In genomic region chr4:1192091-1192492, GRCh38 we compare ENCODE assay signal across 7 cellular contexts. TPM values are rescaled to one million over a fixed set of nuclear protein-coding genes. Genes with fewer than 3 reads are reported as not detected.
DNase-seq lines count a peak whose midpoint lies in the region; ATAC-seq and TF ChIP-seq lines count a peak whose summit lies in the region.

No MANE protein-coding gene starts in this region.

- no peak overlapping the region for H3K4me3 Mint-ChIP-seq in progenitor cell of endocrine pancreas (ENCODE audit: low read depth)

- H3K9me3 Mint-ChIP-seq in progenitor cell of endocrine pancreas (ENCODE audit: low read depth): peaks cover 3% of the 10 kb centered on the region

- intact Hi-C loops in lower leg skin (cut with DNase I; ENCODE audit: low total_unique reads): no loop called here

- DNase-seq in NCI-H1694 treated with DMSO at 0.1 percent for 48 hours (lab: John Stamatoyannopoulos, UW) (peak; percentile 44), lower leg skin (ENCODE audit: low spot score in 2 of 2) (peak; percentile 89 to 96), upper lobe of left lung (peak; percentile 32 to 77), progenitor cell of endocrine pancreas (ENCODE audit: low spot score, unreplicated experiment) (no peak)
- no peak for DNase-seq in activated effector memory CD4-positive, alpha-beta T cell treated with anti-CD3 and anti-CD28 coated beads, Interleukin-2, amount 50 U/mL, for 16 hours

- peaks cover 0 to 6% (median 1%) of the 10 kb centered on the region in 4 donors for H3K36me3 ChIP-seq in upper lobe of left lung

- H3K4me3 ChIP-seq in lower leg skin (ENCODE audit: low read depth, poor library complexity, severe bottlenecking): no peak overlapping the region
- H3K4me3 ChIP-seq in upper lobe of left lung: no peak overlapping the region

- H3K4me1 ChIP-seq in upper lobe of left lung: peaks cover 25 to 38% (median 31%) of the 10 kb centered on the region in 4 donors

- peak overlapping the region; percentile 65 for H3K27ac ChIP-seq in cingulate gyrus (ENCODE audit: low read depth, low read length)
- H3K27ac ChIP-seq in upper lobe of left lung: peak overlapping the region; percentile 63 to 88 (median 75)

- H3K9me3 ChIP-seq in upper lobe of left lung: no peaks in the 10 kb centered on the region

- H3K4me1 Mint-ChIP-seq in progenitor cell of endocrine pancreas (ENCODE audit: low read depth): no peaks in the 10 kb centered on the region

- no peak for TF ChIP-seq EP300 in upper lobe of left lung (IDR thresholded peaks at IDR 0.05)

- H3K36me3 Mint-ChIP-seq in progenitor cell of endocrine pancreas (ENCODE audit: insufficient read depth): no peaks in the 10 kb centered on the region

- no peaks in the 10 kb centered on the region for H3K27me3 ChIP-seq in upper lobe of left lung

- peaks cover 12% of the 10 kb centered on the region for H3K27me3 Mint-ChIP-seq in progenitor cell of endocrine pancreas

- ATAC-seq in upper lobe of left lung (ENCODE audit: low FRiP score in 2 of 2): peak; percentile 91
- no peak for ATAC-seq in GM18520 (IDR thresholded peaks at IDR 0.05; ENCODE audit: unreplicated experiment)

- WGBS in lower leg skin, 2 donors: 19 to 21% methylated on average over 4 of the region's 4 CpGs
- WGBS in upper lobe of left lung, 2 donors: 61 to 63% methylated on average over 1 to 4 of the region's 4 CpGs

- TF ChIP-seq CTCF in lower leg skin (IDR thresholded peaks at IDR 0.05): no peak
- no peak for TF ChIP-seq CTCF in upper lobe of left lung (IDR thresholded peaks at IDR 0.05)
- TF ChIP-seq CTCF in progenitor cell of endocrine pancreas (IDR thresholded peaks at IDR 0.05; ENCODE audit: unreplicated experiment): no peak

- H3K27ac Mint-ChIP-seq in progenitor cell of endocrine pancreas: no peak overlapping the region

- TF ChIP-seq POLR2A in lower leg skin (IDR thresholded peaks at IDR 0.05): no peak
- TF ChIP-seq POLR2A in upper lobe of left lung (IDR thresholded peaks at IDR 0.05): no peak

RNA-seq across cellular contexts. Expression of gene SPON2, which starts 19.7 kb away (rescaled TPM):
- total RNA-seq in lower leg skin: 10 to 100 TPM; 19.1 to 39.8 (median 32.8) TPM
- 10 to 100 TPM; 23.2 to 81.3 (median 50.8) TPM for total RNA-seq in upper lobe of left lung
- 1.9 and 2.2 TPM in 2 replicates for total RNA-seq in progenitor cell of endocrine pancreas

RNA-seq across cellular contexts. Expression of gene CTBP1, which starts 56.8 kb away (rescaled TPM):
- 100 to 1,000 TPM; 124 to 195 (median 148) TPM for total RNA-seq in lower leg skin
- 100 to 1,000 TPM; 142 to 483 (median 213) TPM for total RNA-seq in upper lobe of left lung
- 199 and 204 TPM in 2 replicates for total RNA-seq in progenitor cell of endocrine pancreas

Comparison
In these comparisons a context has a peak if more than half of its experiments do, and no peak if none do; other contexts are left out.
1. DNase-seq: peak in NCI-H1694 treated with DMSO at 0.1 percent for 48 hours (single experiment), lower leg skin (2 of 2) and upper lobe of left lung (2 of 2); none in progenitor cell of endocrine pancreas (single experiment) and activated effector memory CD4-positive, alpha-beta T cell treated with anti-CD3 and anti-CD28 coated beads, Interleukin-2, amount 50 U/mL, for 16 hours (single experiment).